14 cellular contexts compared by ENCODE assay signal in genomic region chr14:65304963-65305362, GRCh38.
DNase-seq lines count a peak whose midpoint lies in the region; ATAC-seq and TF ChIP-seq lines count a peak whose summit lies in the region.
"Had no signal": no experiment of that assay in that cellular context is flagged by ENCODE, and none has a peak within 500 bp of the region (broad histone marks: within the 10 kb centered on the region; RNA-seq: fewer than 3 reads in every experiment).

No MANE protein-coding gene starts in this region.

- H3K4me1 ChIP-seq in OCI-LY1 (ENCODE audit: insufficient read depth, low read length, severe bottlenecking): peaks cover 61% of the 10 kb centered on the region
- H3K4me1 ChIP-seq: uterus had no signal

- H3F3A ChIP-seq in OCI-LY1 (ENCODE audit: insufficient read depth, low read length): no peaks in the 10 kb centered on the region

- peak overlapping the region; percentile 93 for H3K27ac ChIP-seq in OCI-LY1 (ENCODE audit: low read depth, low read length, poor library complexity, severe bottlenecking)
- H3K27ac ChIP-seq: uterus had no signal

- H3K4me2 ChIP-seq in OCI-LY1 (ENCODE audit: low read length): peak overlapping the region; percentile 48
- H3K4me2 ChIP-seq: BLaER1 had no signal

- H2AFZ ChIP-seq in OCI-LY1 (ENCODE audit: low read length): no peak overlapping the region

- 0 out of 2 replicates have a peak, but pooled peaks cover 4% of the 10 kb centered on the region for H3K9me3 ChIP-seq in OCI-LY1 (ENCODE audit: low read length)
- H3K9me3 ChIP-seq: uterus had no signal

- H3K4me3 ChIP-seq in OCI-LY1 (ENCODE audit: low read depth, low read length, poor library complexity, severe bottlenecking): no peak overlapping the region
- H3K4me3 ChIP-seq: BLaER1, uterus had no signal

- intact Hi-C loops in natural killer cell (cut with micrococcal nuclease): no loop called here

- no peak for DNase-seq in natural killer cell treated with Interleukin-12 subunit alpha and Interleukin-12 subunit beta and Interleukin-15 and Interleukin-18, amount 100 ng/mL, for 72 hours (ENCODE audit: low spot score)
- DNase-seq in natural killer cell (no peak), NCI-H146 treated with DMSO at 0.1 percent for 48 hours (lab: John Stamatoyannopoulos, UW; ENCODE audit: unreplicated experiment) (no peak), NCI-H2171 treated with DMSO at 0.1 percent for 48 hours (lab: John Stamatoyannopoulos, UW) (no peak)
- no peak for DNase-seq in central memory CD8-positive, alpha-beta T cell (ENCODE audit: low spot score in 2 of 2)
- DNase-seq: amniotic stem cell, NCI-H1105, NCI-H345, SW 1271, uterus had no signal

- H3K27ac Mint-ChIP-seq in natural killer cell treated with Interleukin-12 subunit alpha and Interleukin-12 subunit beta and Interleukin-15 and Interleukin-18, amount 100 ng/mL, for 72 hours: peak overlapping the region; percentile 63 to 87
- H3K27ac Mint-ChIP-seq in natural killer cell: peak overlapping the region in 1 of 2 donors; percentile 35
- H3K27ac Mint-ChIP-seq in central memory CD8-positive, alpha-beta T cell (ENCODE audit: low read depth): peak overlapping the region; percentile 65

- ATAC-seq in natural killer cell treated with Interleukin-12 subunit alpha and Interleukin-12 subunit beta and Interleukin-15 and Interleukin-18, amount 100 ng/mL, for 72 hours: no peak
- no peak for ATAC-seq in natural killer cell
- no peak for ATAC-seq in central memory CD8-positive, alpha-beta T cell (replicated peaks; ENCODE audit: extremely low read depth, poor library complexity, severe bottlenecking)
- ATAC-seq in GM21717 (IDR thresholded peaks at IDR 0.05; ENCODE audit: unreplicated experiment): no peak
- no peak for ATAC-seq in GM18519 (IDR thresholded peaks at IDR 0.05; ENCODE audit: low FRiP score, unreplicated experiment)

- no peaks in the 10 kb centered on the region for H3K9me3 Mint-ChIP-seq in natural killer cell treated with Interleukin-12 subunit alpha and Interleukin-12 subunit beta and Interleukin-15 and Interleukin-18, amount 100 ng/mL, for 72 hours
- H3K9me3 Mint-ChIP-seq in natural killer cell: no peaks in the 10 kb centered on the region
- H3K9me3 Mint-ChIP-seq in central memory CD8-positive, alpha-beta T cell: no peaks in the 10 kb centered on the region

- H3K4me3 Mint-ChIP-seq in natural killer cell treated with Interleukin-12 subunit alpha and Interleukin-12 subunit beta and Interleukin-15 and Interleukin-18, amount 100 ng/mL, for 72 hours: peak overlapping the region; percentile 19
- no peak overlapping the region for H3K4me3 Mint-ChIP-seq in natural killer cell
- no peak overlapping the region for H3K4me3 Mint-ChIP-seq in central memory CD8-positive, alpha-beta T cell

- H3K9ac ChIP-seq in OCI-LY1 (ENCODE audit: low read length): peak overlapping the region; percentile 22
- H3K9ac ChIP-seq: BLaER1 had no signal

- no peaks in the 10 kb centered on the region for H3K9me2 ChIP-seq in OCI-LY1 (ENCODE audit: low read depth, low read length)

- no peaks in the 10 kb centered on the region for H3K27me3 ChIP-seq in OCI-LY1 (ENCODE audit: insufficient read depth, low read length)
- H3K27me3 ChIP-seq: BLaER1, uterus had no signal

- no peaks in the 10 kb centered on the region for H3K79me2 ChIP-seq in OCI-LY1 (ENCODE audit: insufficient read depth, low read length)

- TF ChIP-seq CTCF in natural killer cell (IDR thresholded peaks at IDR 0.05) (no peak), OCI-LY1 (IDR thresholded peaks at IDR 0.05; ENCODE audit: low read length) (no peak)

- H3K27me3 Mint-ChIP-seq in natural killer cell treated with Interleukin-12 subunit alpha and Interleukin-12 subunit beta and Interleukin-15 and Interleukin-18, amount 100 ng/mL, for 72 hours: peaks cover 0 to 2% of the 10 kb centered on the region in 2 donors
- no peaks in the 10 kb centered on the region for H3K27me3 Mint-ChIP-seq in natural killer cell (ENCODE audit: low read depth in 2 of 2)
- no peaks in the 10 kb centered on the region for H3K27me3 Mint-ChIP-seq in central memory CD8-positive, alpha-beta T cell

- peaks cover 12 to 35% of the 10 kb centered on the region in 2 donors for H3K4me1 Mint-ChIP-seq in natural killer cell treated with Interleukin-12 subunit alpha and Interleukin-12 subunit beta and Interleukin-15 and Interleukin-18, amount 100 ng/mL, for 72 hours (ENCODE audit: low read depth in 2 of 2)
- peaks cover 0 to 21% of the 10 kb centered on the region in 2 donors for H3K4me1 Mint-ChIP-seq in natural killer cell
- H3K4me1 Mint-ChIP-seq in central memory CD8-positive, alpha-beta T cell: peaks cover 28% of the 10 kb centered on the region

- H4K20me1 ChIP-seq in OCI-LY1 (ENCODE audit: insufficient read depth, low read length): no peaks in the 10 kb centered on the region
- H4K20me1 ChIP-seq: BLaER1 had no signal

- H3K36me3 ChIP-seq in OCI-LY1 (ENCODE audit: insufficient read depth, low read length): no peaks in the 10 kb centered on the region
- H3K36me3 ChIP-seq: BLaER1, uterus had no signal

- no peaks in the 10 kb centered on the region for H3K36me3 Mint-ChIP-seq in natural killer cell treated with Interleukin-12 subunit alpha and Interleukin-12 subunit beta and Interleukin-15 and Interleukin-18, amount 100 ng/mL, for 72 hours
- no peaks in the 10 kb centered on the region for H3K36me3 Mint-ChIP-seq in natural killer cell
- H3K36me3 Mint-ChIP-seq in central memory CD8-positive, alpha-beta T cell (ENCODE audit: insufficient read depth): no peaks in the 10 kb centered on the region
